Comparison of ENCODE assay signal across 8 cellular contexts in genomic region chr1:203795382-203796222, GRCh38. TPM values are rescaled to one million over a fixed set of nuclear protein-coding genes. Genes with fewer than 3 reads are reported as not detected.
DNase-seq lines count a peak whose midpoint lies in the region; ATAC-seq and TF ChIP-seq lines count a peak whose summit lies in the region.

TSS of gene ZBED6 (plus strand) at chr1:203795623. CDS start at chr1:203797523, 1,900 bp downstream.
TSS of gene ZC3H11A (plus strand) at chr1:203795623. CDS start at chr1:203817071, 21,448 bp downstream.

- H3K27me3 Mint-ChIP-seq in activated T-helper 17 cell treated with anti-CD3 and anti-CD28 coated beads, Interleukin-2, amount 50 U/mL, for 72 hours = no peaks in the 10 kb centered on the region
- no peaks in the 10 kb centered on the region for H3K27me3 Mint-ChIP-seq in naive thymus-derived CD8-positive, alpha-beta T cell

- CTCF ChIA-PET in RWPE1 (lab: Yijun Ruan, JAX) = no interaction called here

- TF ChIP-seq CTCF in DOHH2 (IDR thresholded peaks at IDR 0.05; ENCODE audit: low read depth, low read length, poor library complexity, severe bottlenecking) (no peak), LNCaP clone FGC (IDR thresholded peaks at IDR 0.05; ENCODE audit: control insufficient read depth, extremely low read depth, insufficient read depth) (no peak), RWPE1 (conservative IDR thresholded peaks at IDR 0.05; ENCODE audit: low read depth) (no peak), fibroblast of lung (conservative IDR thresholded peaks at IDR 0.05 in 1 of 2, IDR thresholded peaks at IDR 0.05 in 1 of 2; ENCODE audit: low read depth in 1 of 2, low read length in 2 of 2) (no peak)

- H3K9ac ChIP-seq in fibroblast of lung (ENCODE audit: insufficient read depth, low read length) = peak within 1 kb of the TSS; percentile 88

- H3K4me1 ChIP-seq in DOHH2 (ENCODE audit: control insufficient read depth, low read length) (peaks cover 41% of the 10 kb centered on the region), fibroblast of lung (ENCODE audit: control insufficient read depth, extremely low read depth, insufficient read depth, low read length) (peaks cover 8% of the 10 kb centered on the region)

- POLR2A ChIA-PET in RWPE1 (lab: Yijun Ruan, JAX; ENCODE audit: low non-redundant PET) = no interaction called here
- POLR2A ChIA-PET in naive thymus-derived CD8-positive, alpha-beta T cell (lab: Charles Lee) = interaction anchor here (0.7 kb wide), 1 partner anchor 167 kb away, joined by 3 read pairs; no protein-coding TSS in a partner anchor

- H3K9me3 ChIP-seq in DOHH2 (ENCODE audit: control insufficient read depth, insufficient read depth, low read length) (no peaks in the 10 kb centered on the region), fibroblast of lung (ENCODE audit: control insufficient read depth, insufficient read depth, low read depth, low read length) (no peaks in the 10 kb centered on the region)

- H3K4me3 ChIP-seq in DOHH2 (ENCODE audit: low read length) (peak within 1 kb of the TSS; percentile 98), LNCaP clone FGC (ENCODE audit: low read depth, low read length) (peak within 1 kb of the TSS; percentile 95), fibroblast of lung (replicated peaks in 1 of 4; ENCODE audit: control extremely low read depth in 1 of 4, insufficient read depth in 1 of 4, low read depth in 3 of 4, low read length in 4 of 4) (peak within 1 kb of the TSS; percentile 75 to 90 (median 84))

- H3K27ac ChIP-seq in DOHH2 (ENCODE audit: low read depth, low read length) (peak within 1 kb of the TSS; percentile 61), RWPE1 (peak within 1 kb of the TSS; percentile 97), fibroblast of lung (ENCODE audit: insufficient read depth, low read length) (peak within 1 kb of the TSS; percentile 95)

- peaks cover 4% of the 10 kb centered on the region for H3K9me3 Mint-ChIP-seq in activated T-helper 17 cell treated with anti-CD3 and anti-CD28 coated beads, Interleukin-2, amount 50 U/mL, for 72 hours
- no peaks in the 10 kb centered on the region for H3K9me3 Mint-ChIP-seq in naive thymus-derived CD8-positive, alpha-beta T cell

- peak within 1 kb of the TSS; percentile 4 for H2AFZ ChIP-seq in fibroblast of lung (ENCODE audit: low read length)

- H3K27ac Mint-ChIP-seq in activated T-helper 17 cell treated with anti-CD3 and anti-CD28 coated beads, Interleukin-2, amount 50 U/mL, for 72 hours = peak within 1 kb of the TSS; percentile 97
- H3K27ac Mint-ChIP-seq in naive thymus-derived CD8-positive, alpha-beta T cell = peak within 1 kb of the TSS; percentile 88 to 99 (median 97)

- H3K4me2 ChIP-seq in DOHH2 (ENCODE audit: low read length) (peak within 1 kb of the TSS; percentile 79), fibroblast of lung (ENCODE audit: extremely low read depth, insufficient read depth, low read length) (peak within 1 kb of the TSS; percentile 96)

- peaks cover 33% of the 10 kb centered on the region for H3K4me1 Mint-ChIP-seq in activated T-helper 17 cell treated with anti-CD3 and anti-CD28 coated beads, Interleukin-2, amount 50 U/mL, for 72 hours
- peaks cover 15 to 57% (median 51%) of the 10 kb centered on the region in 4 donors for H3K4me1 Mint-ChIP-seq in naive thymus-derived CD8-positive, alpha-beta T cell

- H4K20me1 ChIP-seq in DOHH2 (ENCODE audit: control insufficient read depth, insufficient read depth, low read depth, low read length) (peaks cover 28% of the 10 kb centered on the region), fibroblast of lung (ENCODE audit: control insufficient read depth, extremely low read depth, insufficient read depth, low read length) (no peaks in the 10 kb centered on the region)

- H3K36me3 Mint-ChIP-seq in activated T-helper 17 cell treated with anti-CD3 and anti-CD28 coated beads, Interleukin-2, amount 50 U/mL, for 72 hours (ENCODE audit: low read depth) = peaks cover 53% of the 10 kb centered on the region
- peaks cover 5 to 30% (median 16%) of the 10 kb centered on the region in 3 donors for H3K36me3 Mint-ChIP-seq in naive thymus-derived CD8-positive, alpha-beta T cell

- peak; percentile 99 for ATAC-seq in activated T-helper 17 cell treated with anti-CD3 and anti-CD28 coated beads, Interleukin-2, amount 50 U/mL, for 72 hours (replicated peaks)
- peak; percentile 98 for ATAC-seq in naive thymus-derived CD8-positive, alpha-beta T cell

- H3K79me2 ChIP-seq in DOHH2 (ENCODE audit: control insufficient read depth, low read length) (peaks cover 52% of the 10 kb centered on the region), fibroblast of lung (ENCODE audit: control insufficient read depth, insufficient read depth, low read length) (peaks cover 47% of the 10 kb centered on the region)

- no peaks in the 10 kb centered on the region for H3F3A ChIP-seq in DOHH2 (ENCODE audit: control insufficient read depth, insufficient read depth)

- DNase-seq in GOT3 (lab: John Stamatoyannopoulos, UW) = peak; percentile 93
- DNase-seq in LNCaP clone FGC (ENCODE audit: low read depth) = peak; percentile 96
- peak; percentile 100 for DNase-seq in RWPE1 (ENCODE audit: low spot score)
- peak; percentile 97 to 99 for DNase-seq in fibroblast of lung (ENCODE audit: low read depth in 2 of 2)
- peak; percentile 88 to 99 (median 98) for DNase-seq in naive thymus-derived CD8-positive, alpha-beta T cell
- peak; percentile 89 to 99 (median 96) for DNase-seq in stimulated activated naive CD4-positive, alpha-beta T cell (lab: John Stamatoyannopoulos, UW)

- H3K27me3 ChIP-seq in DOHH2 (ENCODE audit: control insufficient read depth, low read length) (no peaks in the 10 kb centered on the region), fibroblast of lung (ENCODE audit: control insufficient read depth, insufficient read depth, low read length) (no peaks in the 10 kb centered on the region)

- H3K4me3 Mint-ChIP-seq in activated T-helper 17 cell treated with anti-CD3 and anti-CD28 coated beads, Interleukin-2, amount 50 U/mL, for 72 hours = peak within 1 kb of the TSS; percentile 93
- peak within 1 kb of the TSS; percentile 94 to 99 (median 98) for H3K4me3 Mint-ChIP-seq in naive thymus-derived CD8-positive, alpha-beta T cell

- no peaks in the 10 kb centered on the region for H3K9me2 ChIP-seq in DOHH2 (replicated peaks; ENCODE audit: control insufficient read depth, low read length)

- H3K36me3 ChIP-seq in DOHH2 (ENCODE audit: control insufficient read depth, low read length) = peaks cover 45% of the 10 kb centered on the region
- H3K36me3 ChIP-seq in fibroblast of lung (ENCODE audit: control insufficient read depth, insufficient read depth, low read length) = peaks cover 5% of the 10 kb centered on the region

RNA-seq across cellular contexts. Expression of gene ZBED6, which starts in this region (rescaled TPM):
- 10 to 100 TPM; 21.8 to 39.5 TPM for total RNA-seq in activated T-helper 17 cell treated with anti-CD3 and anti-CD28 coated beads, Interleukin-2, amount 50 U/mL, for 72 hours
- total RNA-seq in fibroblast of lung = 12.3 and 12.7 TPM in 2 replicates
- 12.0 and 19.5 TPM in 2 replicates for polyA plus RNA-seq in fibroblast of lung
- 4.7 and 7.8 TPM in 2 replicates for polyA plus RNA-seq in fibroblast of lung (2012)
- 13.7 and 16.5 TPM in 2 replicates for polyA minus RNA-seq in fibroblast of lung (ENCODE audit: low replicate concordance)
- 10 to 100 TPM; 30.3 to 32.0 TPM for total RNA-seq in naive thymus-derived CD8-positive, alpha-beta T cell
- 1 to 10 TPM; 1.1 to 1.2 (median 1.1) TPM for polyA plus RNA-seq in naive thymus-derived CD8-positive, alpha-beta T cell

RNA-seq across cellular contexts. Expression of gene ZC3H11A, which starts in this region (rescaled TPM):
- 100 to 1,000 TPM in 1 of 2 donors, 10 to 100 TPM in 1; 88.8 to 117 TPM for total RNA-seq in activated T-helper 17 cell treated with anti-CD3 and anti-CD28 coated beads, Interleukin-2, amount 50 U/mL, for 72 hours
- 87.6 and 98.6 TPM in 2 replicates for total RNA-seq in fibroblast of lung
- 73.3 and 88.0 TPM in 2 replicates for polyA plus RNA-seq in fibroblast of lung
- polyA plus RNA-seq in fibroblast of lung (2012) = 35.1 and 44.7 TPM in 2 replicates
- 26.6 and 27.8 TPM in 2 replicates for polyA minus RNA-seq in fibroblast of lung (ENCODE audit: low replicate concordance)
- 100 to 1,000 TPM; 133 TPM for total RNA-seq in naive thymus-derived CD8-positive, alpha-beta T cell
- polyA plus RNA-seq in naive thymus-derived CD8-positive, alpha-beta T cell = 10 to 100 TPM; 47.7 to 57.8 (median 50.6) TPM

Comparison
In these comparisons a context has a peak if more than half of its experiments do, and no peak if none do; other contexts are left out.
1. Peak in every context shown above with its lines: DNase-seq, ATAC-seq, H3K4me3 ChIP-seq and H3K27ac ChIP-seq.